8 cellular contexts compared by ENCODE assay signal in the genomic region with DNA sequence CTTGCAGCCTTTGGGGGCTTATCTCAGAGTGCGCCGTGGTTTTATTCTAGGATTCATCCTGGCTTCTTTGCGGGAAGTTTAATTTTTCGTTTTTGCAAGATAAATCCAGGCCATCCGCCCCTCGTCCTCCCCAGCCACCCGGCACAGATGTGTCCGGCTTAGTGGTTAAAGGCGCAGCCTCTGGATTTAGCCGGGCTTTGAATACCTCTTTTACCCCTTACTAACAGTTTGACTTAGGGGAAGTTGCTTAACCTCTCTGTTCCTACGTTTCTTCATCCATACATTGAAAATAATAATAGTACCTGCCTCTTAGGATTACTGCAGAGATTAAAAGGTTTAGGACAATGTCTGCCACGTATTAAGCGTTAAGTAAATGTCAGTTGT. TPM values are rescaled to one million over a fixed set of nuclear protein-coding genes. Genes with fewer than 3 reads are reported as not detected.
A peak's percentile ranks its signal among the peaks of the same experiment; 100 is the strongest.
DNase-seq lines count a peak whose midpoint lies in the region; ATAC-seq and TF ChIP-seq lines count a peak whose summit lies in the region.

No MANE protein-coding gene starts in this region.

- TF ChIP-seq POLR2A in esophagus muscularis mucosa (IDR thresholded peaks at IDR 0.05; ENCODE audit: low read depth), result no peak

- H3K4me3 ChIP-seq in BE2C (ENCODE audit: low read depth, low read length), result peak overlapping the region; percentile 83
- peak overlapping the region; percentile 70 to 88 (median 82) for H3K4me3 ChIP-seq in esophagus muscularis mucosa

- CTCF ChIA-PET in T-cell (lab: Charles Lee), result interaction anchor here in 1 of 2 donors (0.7 to 1.3 kb wide), 2 partner anchors 40 to 228 kb away, joined by 4 to 5 read pairs; a partner anchor contains a TSS

- in situ Hi-C loops in GM13976 (cut with MboI; ENCODE audit: low sequenced_read_pairs, unreplicated experiment), result no loop called here

- intact Hi-C loops in esophagus muscularis mucosa (cut with DNase I), result no loop called here

- 0% methylated on average over 13 of the region's 13 CpGs for WGBS in esophagus muscularis mucosa

- ATAC-seq in HG03442 (IDR thresholded peaks at IDR 0.05; ENCODE audit: unreplicated experiment) (peak; percentile 11), T-cell (replicated peaks in 1 of 4) (no peak), HG02973 (IDR thresholded peaks at IDR 0.05; ENCODE audit: unreplicated experiment) (no peak)

- TF ChIP-seq EP300 in esophagus muscularis mucosa (IDR thresholded peaks at IDR 0.05), result no peak

- H3K4me1 ChIP-seq in BE2C (no peaks in the 10 kb centered on the region), esophagus muscularis mucosa (peaks cover 0 to 24% (median 20%) of the 10 kb centered on the region in 4 donors)

- TF ChIP-seq CTCF in BE2C (IDR thresholded peaks at IDR 0.05; ENCODE audit: low read depth, low read length) (no peak), GM13976 (IDR thresholded peaks at IDR 0.05; ENCODE audit: borderline replicate concordance, control extremely low read depth, extremely low read depth, insufficient read depth, missing control alignments) (no peak), esophagus muscularis mucosa (IDR thresholded peaks at IDR 0.05) (no peak), nephron (IDR thresholded peaks at IDR 0.05; ENCODE audit: unreplicated experiment in 3 of 3) (no peak)

- H3K4me3 Mint-ChIP-seq in T-cell, result peak overlapping the region; percentile 88 to 96 (median 92)
- peak overlapping the region; percentile 93 to 98 (median 96) for H3K4me3 Mint-ChIP-seq in nephron

- H3K4me1 Mint-ChIP-seq in T-cell (peaks cover 13 to 34% (median 16%) of the 10 kb centered on the region in 3 donors), nephron (peaks cover 18% of the 10 kb centered on the region)

- no peaks in the 10 kb centered on the region for H3K9me3 Mint-ChIP-seq in T-cell
- H3K9me3 Mint-ChIP-seq in nephron, result no peaks in the 10 kb centered on the region

- no peaks in the 10 kb centered on the region for H3K27me3 Mint-ChIP-seq in T-cell
- no peaks in the 10 kb centered on the region for H3K27me3 Mint-ChIP-seq in nephron (ENCODE audit: low read depth)

- peak overlapping the region; percentile 73 to 84 (median 80) for H3K27ac ChIP-seq in esophagus muscularis mucosa (replicated peaks in 1 of 4)

- H3K36me3 Mint-ChIP-seq in T-cell, result no peaks in the 10 kb centered on the region
- H3K36me3 Mint-ChIP-seq in nephron (ENCODE audit: low read depth), result peaks cover 17% of the 10 kb centered on the region

- H3K36me3 ChIP-seq in BE2C, result peaks cover 28% of the 10 kb centered on the region
- no peaks in the 10 kb centered on the region for H3K36me3 ChIP-seq in esophagus muscularis mucosa

- DNase-seq in BE2C, result no peak
- DNase-seq in GM13976 (ENCODE audit: low spot score), result peak; percentile 15
- DNase-seq in T-cell, result no peak
- no peak for DNase-seq in esophagus muscularis mucosa (ENCODE audit: extremely low spot score)
- no peak for DNase-seq in stimulated activated CD8-positive, alpha-beta memory T cell treated with anti-CD3 and anti-CD28 coated beads, Interleukin-4, amount 100 ng/mL, for 48 hours

- no peaks in the 10 kb centered on the region for H3K9me3 ChIP-seq in BE2C
- no peaks in the 10 kb centered on the region for H3K9me3 ChIP-seq in esophagus muscularis mucosa

- POLR2A ChIA-PET in T-cell (lab: Charles Lee), result interaction anchor here in 1 of 2 donors (0.6 kb wide), 1 partner anchor 171 kb away, joined by 3 read pairs; no protein-coding TSS in a partner anchor

- peak overlapping the region in 1 of 2 donors; percentile 35 for H3K27ac Mint-ChIP-seq in T-cell
- H3K27ac Mint-ChIP-seq in nephron, result peak overlapping the region; percentile 17 to 56 (median 48)

- H3K27me3 ChIP-seq in BE2C (no peaks in the 10 kb centered on the region), esophagus muscularis mucosa (no peaks in the 10 kb centered on the region)

RNA-seq across cellular contexts. Expression of a gene that starts 0.7 kb away (rescaled TPM):
- polyA plus RNA-seq in BE2C (2012; ENCODE audit: insufficient read depth, insufficient read length, low read depth), result 13.5 TPM
- total RNA-seq in T-cell, result 1 to 10 TPM; 1.7 to 3.1 (median 2.3) TPM
- 1 to 10 TPM; 7.3 to 8.7 (median 7.9) TPM for total RNA-seq in esophagus muscularis mucosa

RNA-seq across cellular contexts. Expression of a gene that starts 40.3 kb away (rescaled TPM):
- polyA plus RNA-seq in BE2C (2012; ENCODE audit: insufficient read depth, insufficient read length, low read depth), result 4.0 TPM
- total RNA-seq in T-cell, result 1 to 10 TPM; 2.4 to 3.8 (median 3.5) TPM
- total RNA-seq in esophagus muscularis mucosa, result 10 to 100 TPM in 1 of 4 donors, 1 to 10 TPM in 3; 3.0 to 11.6 (median 3.7) TPM
